19 cellular contexts compared by ENCODE assay signal in genomic region chrX:127490000-127490399, GRCh38.
"Had no signal": no experiment of that assay in that cellular context is flagged by ENCODE, and none has a peak within 500 bp of the region (broad histone marks: within the 10 kb centered on the region; RNA-seq: fewer than 3 reads in every experiment).

No MANE protein-coding gene starts in this region.

- H3K4me3 ChIP-seq: MG63 had no signal

- H3K4me2 ChIP-seq: SK-N-SH had no signal

- ATAC-seq: Panc1 had no signal

- H3K9me2 ChIP-seq: SK-N-SH had no signal

- H3K36me3 ChIP-seq: MG63 had no signal

- H3K9ac ChIP-seq: SK-N-SH had no signal

- H3K9me3 ChIP-seq: MG63, SK-N-SH had no signal

- DNase-seq: MG63, NCI-H1092, NCI-H1436, NCI-H187, NCI-H2029, NCI-H2081 treated with DMSO at 0.1 percent for 48 hours, NCI-H2171, NCI-H226, NCI-H446, NCI-H510A, NCI-H524 treated with DMSO at 0.1 percent for 48 hours, NCI-H69, NCI-H774, SHP77, SK-N-SH, SW 1271, T-helper 1 cell had no signal

- H3K27ac ChIP-seq: RWPE1 had no signal

- H3K27me3 ChIP-seq: MG63 had no signal
